Comparison of ENCODE assay signal across 1 cellular context in the genomic region with DNA sequence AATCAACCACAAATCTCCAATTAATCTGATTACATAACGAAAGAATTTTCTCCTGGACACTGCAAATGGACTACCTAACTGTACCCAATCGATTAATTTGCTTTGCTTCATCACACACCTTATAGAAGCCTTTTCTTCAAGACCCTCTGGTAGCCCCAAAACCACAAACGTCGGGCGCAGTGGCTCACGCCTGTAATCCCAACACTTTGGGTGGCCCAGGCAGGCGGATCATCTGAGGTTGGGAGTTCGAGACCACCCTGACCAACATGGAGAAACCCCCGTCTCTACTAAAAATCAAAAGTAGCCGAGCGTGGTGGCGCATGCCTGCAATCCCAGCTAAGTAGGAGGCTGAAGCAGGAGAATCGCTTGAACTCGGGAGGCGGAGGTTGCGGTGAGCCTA.
TF ChIP-seq lines count a peak whose summit lies in the region.

No MANE protein-coding gene starts in this region.

TF ChIP-seq in K562, 482 proteins besides CTCF, POLR2A, EP300 and RAD21 (continued from another document):
- TF ChIP-seq, protein P1, sequence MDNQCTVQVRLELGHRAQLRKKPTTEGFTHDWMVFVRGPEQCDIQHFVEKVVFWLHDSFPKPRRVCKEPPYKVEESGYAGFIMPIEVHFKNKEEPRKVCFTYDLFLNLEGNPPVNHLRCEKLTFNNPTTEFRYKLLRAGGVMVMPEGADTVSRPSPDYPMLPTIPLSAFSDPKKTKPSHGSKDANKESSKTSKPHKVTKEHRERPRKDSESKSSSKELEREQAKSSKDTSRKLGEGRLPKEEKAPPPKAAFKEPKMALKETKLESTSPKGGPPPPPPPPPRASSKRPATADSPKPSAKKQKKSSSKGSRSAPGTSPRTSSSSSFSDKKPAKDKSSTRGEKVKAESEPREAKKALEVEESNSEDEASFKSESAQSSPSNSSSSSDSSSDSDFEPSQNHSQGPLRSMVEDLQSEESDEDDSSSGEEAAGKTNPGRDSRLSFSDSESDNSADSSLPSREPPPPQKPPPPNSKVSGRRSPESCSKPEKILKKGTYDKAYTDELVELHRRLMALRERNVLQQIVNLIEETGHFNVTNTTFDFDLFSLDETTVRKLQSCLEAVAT (IDR thresholded peaks at IDR 0.05) = peak in 1 of 2 experiments; percentile 44; a peak in 1 of 4 replicates
- TF ChIP-seq, protein P2, sequence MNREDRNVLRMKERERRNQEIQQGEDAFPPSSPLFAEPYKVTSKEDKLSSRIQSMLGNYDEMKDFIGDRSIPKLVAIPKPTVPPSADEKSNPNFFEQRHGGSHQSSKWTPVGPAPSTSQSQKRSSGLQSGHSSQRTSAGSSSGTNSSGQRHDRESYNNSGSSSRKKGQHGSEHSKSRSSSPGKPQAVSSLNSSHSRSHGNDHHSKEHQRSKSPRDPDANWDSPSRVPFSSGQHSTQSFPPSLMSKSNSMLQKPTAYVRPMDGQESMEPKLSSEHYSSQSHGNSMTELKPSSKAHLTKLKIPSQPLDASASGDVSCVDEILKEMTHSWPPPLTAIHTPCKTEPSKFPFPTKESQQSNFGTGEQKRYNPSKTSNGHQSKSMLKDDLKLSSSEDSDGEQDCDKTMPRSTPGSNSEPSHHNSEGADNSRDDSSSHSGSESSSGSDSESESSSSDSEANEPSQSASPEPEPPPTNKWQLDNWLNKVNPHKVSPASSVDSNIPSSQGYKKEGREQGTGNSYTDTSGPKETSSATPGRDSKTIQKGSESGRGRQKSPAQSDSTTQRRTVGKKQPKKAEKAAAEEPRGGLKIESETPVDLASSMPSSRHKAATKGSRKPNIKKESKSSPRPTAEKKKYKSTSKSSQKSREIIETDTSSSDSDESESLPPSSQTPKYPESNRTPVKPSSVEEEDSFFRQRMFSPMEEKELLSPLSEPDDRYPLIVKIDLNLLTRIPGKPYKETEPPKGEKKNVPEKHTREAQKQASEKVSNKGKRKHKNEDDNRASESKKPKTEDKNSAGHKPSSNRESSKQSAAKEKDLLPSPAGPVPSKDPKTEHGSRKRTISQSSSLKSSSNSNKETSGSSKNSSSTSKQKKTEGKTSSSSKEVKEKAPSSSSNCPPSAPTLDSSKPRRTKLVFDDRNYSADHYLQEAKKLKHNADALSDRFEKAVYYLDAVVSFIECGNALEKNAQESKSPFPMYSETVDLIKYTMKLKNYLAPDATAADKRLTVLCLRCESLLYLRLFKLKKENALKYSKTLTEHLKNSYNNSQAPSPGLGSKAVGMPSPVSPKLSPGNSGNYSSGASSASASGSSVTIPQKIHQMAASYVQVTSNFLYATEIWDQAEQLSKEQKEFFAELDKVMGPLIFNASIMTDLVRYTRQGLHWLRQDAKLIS (CRISPR knock-in tag; IDR thresholded peaks at IDR 0.05) = no peak
- TF ChIP-seq ZNF263 (CRISPR knock-in tag; IDR thresholded peaks at IDR 0.05; ENCODE audit: borderline replicate concordance) (no peak), MEF2A (IDR thresholded peaks at IDR 0.05; ENCODE audit: control insufficient read depth, low read depth, low read length) (no peak), PCBP1 (IDR thresholded peaks at IDR 0.05; ENCODE audit: low read depth, low read length, poor library complexity, severe bottlenecking) (no peak), SRSF7 (optimal IDR thresholded peaks at IDR 0.05; ENCODE audit: low read depth, low read length) (no peak)
- TF ChIP-seq, protein P3, sequence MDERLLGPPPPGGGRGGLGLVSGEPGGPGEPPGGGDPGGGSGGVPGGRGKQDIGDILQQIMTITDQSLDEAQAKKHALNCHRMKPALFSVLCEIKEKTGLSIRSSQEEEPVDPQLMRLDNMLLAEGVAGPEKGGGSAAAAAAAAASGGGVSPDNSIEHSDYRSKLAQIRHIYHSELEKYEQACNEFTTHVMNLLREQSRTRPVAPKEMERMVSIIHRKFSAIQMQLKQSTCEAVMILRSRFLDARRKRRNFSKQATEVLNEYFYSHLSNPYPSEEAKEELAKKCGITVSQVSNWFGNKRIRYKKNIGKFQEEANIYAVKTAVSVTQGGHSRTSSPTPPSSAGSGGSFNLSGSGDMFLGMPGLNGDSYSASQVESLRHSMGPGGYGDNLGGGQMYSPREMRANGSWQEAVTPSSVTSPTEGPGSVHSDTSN (CRISPR knock-in tag; IDR thresholded peaks at IDR 0.05; ENCODE audit: low read depth) = no peak
- TF ChIP-seq, protein P3 (tag; conservative IDR thresholded peaks at IDR 0.05; ENCODE audit: low read depth) = no peak
